ENCODE assay signal across 11 cellular contexts in genomic region chr5:179802950-179803562, GRCh38. TPM values are rescaled to one million over a fixed set of nuclear protein-coding genes. Genes with fewer than 3 reads are reported as not detected.
DNase-seq lines count a peak whose midpoint lies in the region; ATAC-seq and TF ChIP-seq lines count a peak whose summit lies in the region.
"Had no signal": no experiment of that assay in that cellular context is flagged by ENCODE, and none has a peak within 500 bp of the region (broad histone marks: within the 10 kb centered on the region; RNA-seq: fewer than 3 reads in every experiment).

No MANE protein-coding gene starts in this region.

- no peaks in the 10 kb centered on the region for H3K9me3 ChIP-seq in right lobe of liver
- H3K9me3 ChIP-seq: left lung had no signal

- TF ChIP-seq CTCF in right lobe of liver (IDR thresholded peaks at IDR 0.05) = no peak

- no peaks in the 10 kb centered on the region for H3K9me3 Mint-ChIP-seq in IgD-negative memory B cell
- no peaks in the 10 kb centered on the region for H3K9me3 Mint-ChIP-seq in T-cell

- H3K27ac Mint-ChIP-seq in IgD-negative memory B cell = peak overlapping the region in 2 of 3 donors; percentile 81 to 83
- peak overlapping the region; percentile 49 to 64 for H3K27ac Mint-ChIP-seq in T-cell

- CTCF ChIA-PET in T-cell (lab: Charles Lee) = interaction anchor here (0.5 to 1.1 kb wide), 3 partner anchors 18 to 94 kb away, joined by 3 read pairs; partner anchors contain the start of gene SQSTM1 (in 1 of the 2)

- peaks cover 6 to 37% (median 15%) of the 10 kb centered on the region in 4 donors for H3K36me3 ChIP-seq in right lobe of liver

- peaks cover 0 to 40% (median 15%) of the 10 kb centered on the region in 4 donors for H3K4me1 ChIP-seq in right lobe of liver

- DNase-seq in COLO668 (lab: John Stamatoyannopoulos, UW; ENCODE audit: unreplicated experiment) = peak; percentile 88
- no peak for DNase-seq in T-cell
- DNase-seq in right lobe of liver = peak; percentile 76 to 88 (median 82)
- no peak for DNase-seq in NCI-H446 (lab: John Stamatoyannopoulos, UW)
- no peak for DNase-seq in NCI-H524 treated with DMSO at 0.1 percent for 48 hours (lab: John Stamatoyannopoulos, UW)

- peak overlapping the region in 2 of 3 donors; percentile 28 to 29 for H3K4me3 ChIP-seq in right lobe of liver
- H3K4me3 ChIP-seq: skin epidermis had no signal

- TF ChIP-seq POLR2A in right lobe of liver (IDR thresholded peaks at IDR 0.05) = no peak

- POLR2A ChIA-PET in T-cell (lab: Charles Lee) = no interaction called here

- intact Hi-C loops in right lobe of liver (cut with DNase I) = no loop called here

- peaks cover 3% of the 10 kb centered on the region for H3K36me3 Mint-ChIP-seq in IgD-negative memory B cell
- peaks cover 12% of the 10 kb centered on the region for H3K36me3 Mint-ChIP-seq in T-cell

- H3K27ac ChIP-seq in right lobe of liver = peak overlapping the region; percentile 75 to 95 (median 84)

- H3K27me3 ChIP-seq in right lobe of liver = no peaks in the 10 kb centered on the region
- H3K27me3 ChIP-seq: left lung had no signal

- H3K4me3 Mint-ChIP-seq in IgD-negative memory B cell (peak overlapping the region; percentile 34 to 76 (median 53)), T-cell (peak overlapping the region in 1 of 3 donors; percentile 84)

- WGBS in right lobe of liver (ENCODE audit: insufficient coverage, low coverage, low lambda C conversion rate, missing lambda C conversion rate) = 12% methylated on average over 4 of the region's 11 CpGs

- H3K4me1 Mint-ChIP-seq in IgD-negative memory B cell (peaks cover 14 to 22% (median 21%) of the 10 kb centered on the region in 3 donors), T-cell (peaks cover 28 to 34% (median 33%) of the 10 kb centered on the region in 3 donors)

- no peak for ATAC-seq in T-cell (replicated peaks in 1 of 4)
- peak; percentile 33 to 63 (median 50) for ATAC-seq in right lobe of liver
- ATAC-seq in HG02763 (IDR thresholded peaks at IDR 0.05; ENCODE audit: unreplicated experiment) = no peak
- no peak for ATAC-seq in GM19328 (IDR thresholded peaks at IDR 0.05; ENCODE audit: unreplicated experiment)
- ATAC-seq: left lung had no signal

- no peaks in the 10 kb centered on the region for H3K27me3 Mint-ChIP-seq in IgD-negative memory B cell
- H3K27me3 Mint-ChIP-seq in T-cell = no peaks in the 10 kb centered on the region

RNA-seq across cellular contexts. Expression of gene MGAT4B, which starts 3.6 kb away (rescaled TPM):
- polyA plus RNA-seq in IgD-negative memory B cell = 12.0 TPM
- 100 to 1,000 TPM; 119 to 159 (median 132) TPM for total RNA-seq in T-cell
- 100 to 1,000 TPM; 151 to 259 (median 181) TPM for total RNA-seq in right lobe of liver

RNA-seq across cellular contexts. Expression of gene LTC4S, which starts 9.3 kb away (rescaled TPM):
- polyA plus RNA-seq in IgD-negative memory B cell = 0.80 TPM
- total RNA-seq in T-cell (10 to 100 TPM in 1 of 5 donors, 1 to 10 TPM in 4; 3.6 to 12.6 (median 8.1) TPM), right lobe of liver (1 to 10 TPM in 3 of 6 experiments, under 1 TPM in 2, not detected in 1; 0.73 to 1.7 (median 1.4) TPM)
- total RNA-seq: LHCN-M2 had no signal

RNA-seq across cellular contexts. Expression of gene SQSTM1, which starts 17.6 kb away (rescaled TPM):
- polyA plus RNA-seq in IgD-negative memory B cell = 225 TPM
- total RNA-seq in T-cell (100 to 1,000 TPM; 220 to 327 (median 280) TPM), right lobe of liver (1,000 to 10,000 TPM in 2 of 6 experiments, 100 to 1,000 TPM in 4; 195 to 1,174 (median 649) TPM)

RNA-seq across cellular contexts. Expression of gene MRNIP, which starts 55.6 kb away (rescaled TPM):
- 26.2 TPM for polyA plus RNA-seq in IgD-negative memory B cell
- 100 to 1,000 TPM in 3 of 5 donors, 10 to 100 TPM in 2; 54.1 to 119 (median 112) TPM for total RNA-seq in T-cell
- 10 to 100 TPM in 3 of 6 experiments, 1 to 10 TPM in 3; 4.7 to 14.7 (median 9.0) TPM for total RNA-seq in right lobe of liver

Comparison
In these comparisons a context has a peak if more than half of its experiments do, and no peak if none do; other contexts are left out.
1. DNase-seq: peak in COLO668 (single experiment) and right lobe of liver (3 of 3); none in T-cell (0 of 34), NCI-H446 (0 of 2) and NCI-H524 treated with DMSO at 0.1 percent for 48 hours (single experiment).
2. ATAC-seq: peak in right lobe of liver (4 of 4); none in T-cell (0 of 4), HG02763 (single experiment) and GM19328 (single experiment).